In genomic region chr14:101001311-101002069, GRCh38 we compare ENCODE assay signal across 16 cellular contexts.
A peak's percentile ranks its signal among the peaks of the same experiment; 100 is the strongest.
DNase-seq lines count a peak whose midpoint lies in the region; ATAC-seq, FAIRE-seq and TF ChIP-seq lines count a peak whose summit lies in the region.
"Had no signal": no experiment of that assay in that cellular context is flagged by ENCODE, and none has a peak within 500 bp of the region (broad histone marks: within the 10 kb centered on the region; RNA-seq: fewer than 3 reads in every experiment).

No MANE protein-coding gene starts in this region.

- POLR2A ChIA-PET in IMR-90 (lab: Charles Lee; ENCODE audit: unreplicated experiment), result no interaction called here

- H3K18ac ChIP-seq in IMR-90 (ENCODE audit: low read depth, low read length), result no peak overlapping the region

- H2BK120ac ChIP-seq in IMR-90 (ENCODE audit: low read depth, low read length), result peak overlapping the region; percentile 9; the same call in 1 of the 2 replicates

- intact Hi-C loops in IMR-90 (cut with micrococcal nuclease), result no loop called here

- no peaks in the 10 kb centered on the region for H3K27me3 Mint-ChIP-seq in chondrocyte (ENCODE audit: low read depth)

- H2BK5ac ChIP-seq in IMR-90 (ENCODE audit: low read depth, low read length, poor library complexity, severe bottlenecking), result no peak overlapping the region

- TF ChIP-seq POLR2A in IMR-90 (IDR thresholded peaks at IDR 0.05; ENCODE audit: low read depth, low read length), result no peak

- BruUV-seq in IMR-90 (replicated peaks; lab: Mats Ljungman, UMichigan), result no TSS peak

- WGBS in IMR-90 (ENCODE audit: extremely low coverage in 2 of 2, insufficient read length in 1 of 2), 2 experiments, result 0% methylated on average over 4 of the region's 12 CpGs; no CpG with 5 or more reads in 1 of the 2 experiments

- peaks cover 1% of the 10 kb centered on the region for H3K36me3 Mint-ChIP-seq in chondrocyte (ENCODE audit: low read depth)

- peaks cover 17% of the 10 kb centered on the region for H3K4me1 Mint-ChIP-seq in chondrocyte (ENCODE audit: low read depth)

- ATAC-seq in IMR-90 (ENCODE audit: low read depth) (peak; percentile 60), omental fat pad (ENCODE audit: low FRiP score) (peak; percentile 31), GM18867 (IDR thresholded peaks at IDR 0.05; ENCODE audit: unreplicated experiment) (no peak)
- ATAC-seq: lower lobe of right lung had no signal

- no peak overlapping the region; a peak in 1 of 4 replicates for H4K8ac ChIP-seq in IMR-90 (ENCODE audit: low read depth in 2 of 2, low read length in 2 of 2)

- DNase-seq in Daoy (ENCODE audit: low read depth), result peak; percentile 75
- peak; percentile 89 for DNase-seq in IMR-90
- DNase-seq in chondrocyte (ENCODE audit: low spot score), result no peak
- DNase-seq in omental fat pad (ENCODE audit: low spot score), result no peak
- no peak for DNase-seq in NOMO-1 treated with dmso at 0.1 percent for 144 hours (lab: John Stamatoyannopoulos, UW; ENCODE audit: unreplicated experiment)
- no peak for DNase-seq in GM19239 (ENCODE audit: insufficient read length, low spot score)
- no peak for DNase-seq in NAMALWA (ENCODE audit: low spot score)
- DNase-seq: activated effector memory CD4-positive, alpha-beta T cell treated with anti-CD3 and anti-CD28 coated beads, Interleukin-2, amount 50 U/mL, for 16 hours; dermis blood vessel endothelial cell; DMS 273 treated with DMSO at 0.1 percent for 48 hours; lower lobe of right lung; NCI-H1105; NCI-H82 had no signal

- CTCF ChIA-PET in IMR-90 (lab: Yijun Ruan, JAX), result no interaction called here

- H3K9me3 ChIP-seq in IMR-90 (ENCODE audit: control insufficient read depth, insufficient read depth, low read length), result no peaks in the 10 kb centered on the region
- H3K9me3 ChIP-seq: heart left ventricle, lower lobe of right lung, suprapubic skin had no signal

- no peak overlapping the region for H3K4me2 ChIP-seq in IMR-90 (ENCODE audit: low read depth, low read length)

- H3K36me3 ChIP-seq in IMR-90 (ENCODE audit: control insufficient read depth, insufficient read depth, low read length), result peaks cover 32% of the 10 kb centered on the region
- H3K36me3 ChIP-seq: heart left ventricle, lower lobe of right lung, suprapubic skin had no signal

- H2AK5ac ChIP-seq in IMR-90 (ENCODE audit: low read depth, low read length), result peak overlapping the region; percentile 59

- H4K20me1 ChIP-seq in IMR-90 (ENCODE audit: insufficient read depth, low read length), result peaks cover 50% of the 10 kb centered on the region

- H3K9ac ChIP-seq in IMR-90 (ENCODE audit: low read depth, low read length), result no peak overlapping the region

- 0 out of 2 replicates have a peak overlapping the region, but pooled peaks have one; percentile 27 for H3K14ac ChIP-seq in IMR-90 (replicated peaks; ENCODE audit: low read depth, low read length)

- no peak for TF ChIP-seq CTCF in IMR-90 (conservative IDR thresholded peaks at IDR 0.05; ENCODE audit: low read depth, low read length)
- TF ChIP-seq CTCF in chondrocyte (IDR thresholded peaks at IDR 0.05), result no peak
- TF ChIP-seq CTCF in omental fat pad (IDR thresholded peaks at IDR 0.05), result no peak

- dilution Hi-C loops in IMR-90 (cut with HindIII; ENCODE audit: low sequenced_read_pairs, unreplicated experiment), result no loop called here

- H3K27me3 ChIP-seq in IMR-90 (ENCODE audit: control insufficient read depth, insufficient read depth, low read length), result no peaks in the 10 kb centered on the region
- H3K27me3 ChIP-seq: heart left ventricle had no signal

- H3K9me3 Mint-ChIP-seq in chondrocyte (ENCODE audit: low read depth), result no peaks in the 10 kb centered on the region

- H3K9me1 ChIP-seq in IMR-90 (ENCODE audit: insufficient read depth, low read length), result peaks cover 33% of the 10 kb centered on the region

- no peak overlapping the region for H4K5ac ChIP-seq in IMR-90 (ENCODE audit: low read depth, low read length)

- in situ Hi-C loops in IMR-90 (cut with MboI; ENCODE audit: low sequenced_read_pairs), result no loop called here

- H3K4me1 ChIP-seq in IMR-90 (ENCODE audit: control insufficient read depth, insufficient read depth, low read length), result peaks cover 29% of the 10 kb centered on the region
- H3K4me1 ChIP-seq: suprapubic skin had no signal

- no peak overlapping the region for H3K56ac ChIP-seq in IMR-90 (ENCODE audit: extremely low read depth, insufficient read depth, low read length)

- peak overlapping the region; percentile 32 for H3K27ac Mint-ChIP-seq in chondrocyte (ENCODE audit: unreplicated experiment)

- FAIRE-seq in GM19239 (lab: Jason Lieb, UNC), result no peak

- H2AK9ac ChIP-seq in IMR-90 (replicated peaks; ENCODE audit: low read depth, low read length, poor library complexity), result no peak overlapping the region

- H3K27ac ChIP-seq in IMR-90 (ENCODE audit: insufficient read depth, low read length), result no peak overlapping the region
- H3K27ac ChIP-seq: heart left ventricle, lower lobe of right lung, suprapubic skin had no signal

- no peak overlapping the region for H4K91ac ChIP-seq in IMR-90 (ENCODE audit: insufficient read depth, low read depth, low read length)

- no peak; the same call in 1 of the 2 replicates for TF ChIP-seq RAD21 in IMR-90 (IDR thresholded peaks at IDR 0.05; ENCODE audit: low read length)

- no peak overlapping the region for H3K4me3 ChIP-seq in IMR-90 (ENCODE audit: insufficient read depth, low read depth, low read length)
- H3K4me3 ChIP-seq: heart left ventricle, lower lobe of right lung, suprapubic skin had no signal

- peak overlapping the region; percentile 50; the same call in 1 of the 3 replicates for H2BK15ac ChIP-seq in IMR-90 (ENCODE audit: low read depth, low read length)

- peaks cover 6 to 55% of the 10 kb centered on the region in 2 experiments; a peak in 2 of 4 replicates for H3K79me1 ChIP-seq in IMR-90 (ENCODE audit: low read depth in 1 of 2, low read length in 2 of 2)

- H3K4ac ChIP-seq in IMR-90 (ENCODE audit: low read depth, low read length), result peak overlapping the region; percentile 22; the same call in 1 of the 2 replicates

- H3K23ac ChIP-seq in IMR-90 (ENCODE audit: low read depth, low read length), result no peak overlapping the region

- H3K4me3 Mint-ChIP-seq in chondrocyte (ENCODE audit: unreplicated experiment), result no peak overlapping the region

- H2BK20ac ChIP-seq in IMR-90 (ENCODE audit: low read depth, low read length), result peak overlapping the region; percentile 48; the same call in 1 of the 2 replicates

- no peak overlapping the region for H2AFZ ChIP-seq in IMR-90 (replicated peaks; ENCODE audit: low read length, poor library complexity)

TF ChIP-seq in IMR-90, 13 proteins besides CTCF, POLR2A, EP300 and RAD21:
- TF ChIP-seq RCOR1 (IDR thresholded peaks at IDR 0.05; ENCODE audit: insufficient replicate concordance, low read length) (no peak), NFE2L2 (IDR thresholded peaks at IDR 0.05; ENCODE audit: low read depth, low read length) (peak; percentile 17; the same call in 1 of the 2 replicates), ELK1 (IDR thresholded peaks at IDR 0.05; ENCODE audit: borderline replicate concordance, low read depth, low read length) (no peak), MAZ (IDR thresholded peaks at IDR 0.05; ENCODE audit: borderline replicate concordance, low read depth, low read length) (peak; percentile 29; the same call in 1 of the 2 replicates), RFX5 (IDR thresholded peaks at IDR 0.05; ENCODE audit: low read depth, low read length) (no peak), CEBPB (IDR thresholded peaks at IDR 0.05; ENCODE audit: low read depth, low read length) (0 out of 2 replicates have a peak, but pooled peaks have one; percentile 26), SMC3 (IDR thresholded peaks at IDR 0.05; ENCODE audit: low read depth, low read length) (no peak), MAFK (IDR thresholded peaks at IDR 0.05; ENCODE audit: low read depth, low read length) (no peak), CHD1 (IDR thresholded peaks at IDR 0.05; ENCODE audit: low read depth, low read length) (no peak), MXI1 (IDR thresholded peaks at IDR 0.05; ENCODE audit: borderline replicate concordance, low read depth, low read length) (no peak), BHLHE40 (IDR thresholded peaks at IDR 0.05; ENCODE audit: low read depth, low read length) (peak; percentile 78), USF2 (IDR thresholded peaks at IDR 0.05; ENCODE audit: low read depth, low read length) (no peak), FOS (IDR thresholded peaks at IDR 0.05; ENCODE audit: low read depth, low read length) (peak; percentile 89)

Comparison
In these comparisons a context has a peak if more than half of its experiments do, and no peak if none do; other contexts are left out.
1. DNase-seq: peak in Daoy (single experiment) and IMR-90 (single experiment); none in chondrocyte (single experiment), omental fat pad (single experiment), NOMO-1 treated with dmso at 0.1 percent for 144 hours (single experiment), GM19239 (single experiment) and NAMALWA (single experiment).